ENCODE assay signal across 11 cellular contexts in the genomic region with DNA sequence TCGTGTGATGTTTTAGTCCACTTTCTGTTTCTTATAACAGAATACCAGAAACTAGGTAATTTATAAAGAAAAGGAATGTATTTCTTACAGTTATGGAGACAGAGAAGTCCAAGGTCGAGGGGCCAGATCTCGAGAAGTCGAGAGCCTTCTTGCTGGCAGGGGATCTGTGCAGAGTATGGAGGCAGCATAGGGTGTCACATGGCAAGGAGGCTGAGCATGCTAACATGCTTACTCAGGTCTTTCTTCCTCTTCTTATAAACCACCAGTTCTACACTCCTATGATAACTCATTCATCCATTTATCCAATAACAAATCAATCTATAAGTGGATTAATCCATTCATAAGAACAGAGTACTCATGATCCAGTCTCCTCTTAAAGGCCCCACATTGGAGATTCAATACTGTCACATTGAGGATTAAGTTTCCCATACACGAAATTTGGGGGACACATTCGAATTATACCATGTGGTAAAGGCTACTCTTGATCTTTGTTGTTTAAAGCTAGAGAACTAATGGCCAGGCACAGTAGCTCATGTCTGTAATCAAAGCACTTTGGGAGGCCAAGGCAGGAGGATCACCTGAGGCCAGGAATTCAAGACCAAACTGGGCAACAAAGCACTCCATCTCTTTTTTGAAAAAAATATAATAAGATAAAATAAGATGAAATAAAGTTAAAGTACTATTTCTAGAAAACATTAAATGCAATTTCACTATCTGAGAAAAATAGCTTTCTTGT. TPM values are rescaled to one million over a fixed set of nuclear protein-coding genes. Genes with fewer than 3 reads are reported as not detected.
DNase-seq lines count a peak whose midpoint lies in the region; ATAC-seq and TF ChIP-seq lines count a peak whose summit lies in the region.
"Had no signal": no experiment of that assay in that cellular context is flagged by ENCODE, and none has a peak within 500 bp of the region (broad histone marks: within the 10 kb centered on the region; RNA-seq: fewer than 3 reads in every experiment).

No MANE protein-coding gene starts in this region.

- H3K9me3 Mint-ChIP-seq in nephron, result peaks cover 19% of the 10 kb centered on the region

- no peak overlapping the region for H3K27ac Mint-ChIP-seq in nephron

- H3K4me2 ChIP-seq in MM.1S (ENCODE audit: low read depth, low read length), result peak overlapping the region; percentile 80

- no peaks in the 10 kb centered on the region for H3K27me3 Mint-ChIP-seq in nephron (ENCODE audit: low read depth)

- DNase-seq in EH (ENCODE audit: low read depth) (peak; percentile 25), MM.1S (peak; percentile 27), ascending aorta (ENCODE audit: low spot score in 2 of 2) (no peak), NCI-H128 (lab: John Stamatoyannopoulos, UW; ENCODE audit: unreplicated experiment) (no peak)
- no peak for DNase-seq in effector CD4-positive, alpha-beta T cell
- DNase-seq: activated CD4-positive, alpha-beta T cell treated with anti-CD3 and anti-CD28 coated beads, Interleukin-2, amount 50 U/mL, for 1 hour; tibial artery had no signal

- H3K36me3 ChIP-seq in MM.1S (replicated peaks; ENCODE audit: insufficient read depth, low read length) (no peaks in the 10 kb centered on the region), ascending aorta (peaks cover 0 to 7% of the 10 kb centered on the region in 2 donors)

- H3K9me3 ChIP-seq in MM.1S (replicated peaks; ENCODE audit: insufficient read depth, low read length) (no peaks in the 10 kb centered on the region), ascending aorta (peaks cover 0 to 4% of the 10 kb centered on the region in 2 donors)
- H3K9me3 ChIP-seq: tibial artery had no signal

- no peaks in the 10 kb centered on the region for H3K9me2 ChIP-seq in MM.1S (replicated peaks; ENCODE audit: insufficient read depth, low read length)

- no peak overlapping the region for H3K27ac ChIP-seq in MM.1S (ENCODE audit: low read length)
- H3K27ac ChIP-seq in ascending aorta, result no peak overlapping the region
- H3K27ac ChIP-seq: tibial artery had no signal

- H3K4me3 Mint-ChIP-seq in nephron, result peak overlapping the region; percentile 93 to 100 (median 97)

- H3K4me1 ChIP-seq in MM.1S (ENCODE audit: low read length) (peaks cover 24% of the 10 kb centered on the region), ascending aorta (peaks cover 0 to 14% of the 10 kb centered on the region in 2 donors)

- peaks cover 26% of the 10 kb centered on the region for H3K4me1 Mint-ChIP-seq in nephron

- no peaks in the 10 kb centered on the region for H4K20me1 ChIP-seq in MM.1S (ENCODE audit: insufficient read depth, low read length)

- intact Hi-C loops in ascending aorta (cut with DNase I), result loop anchor here (5.0 to 10.0 kb wide), 2 partner anchors 53 to 1295 kb away; partner anchors contain the start of gene ASF1A

- peak overlapping the region; percentile 14; the same call in 1 of the 2 replicates for H3K9ac ChIP-seq in MM.1S (ENCODE audit: low read length)

- H3K36me3 Mint-ChIP-seq in nephron (ENCODE audit: low read depth), result peaks cover 16% of the 10 kb centered on the region

- H3K27me3 ChIP-seq in MM.1S (replicated peaks; ENCODE audit: insufficient read depth, low read length), result no peaks in the 10 kb centered on the region
- H3K27me3 ChIP-seq in ascending aorta, result no peaks in the 10 kb centered on the region
- H3K27me3 ChIP-seq: tibial artery had no signal

- H2AFZ ChIP-seq in MM.1S (ENCODE audit: low read length), result no peak overlapping the region

- H3F3A ChIP-seq in MM.1S (ENCODE audit: insufficient read depth, low read length), result peaks cover 4% of the 10 kb centered on the region; the same call in 1 of the 2 replicates

- TF ChIP-seq CTCF in MM.1S (IDR thresholded peaks at IDR 0.05; ENCODE audit: low read length) (no peak), ascending aorta (IDR thresholded peaks at IDR 0.05) (no peak), nephron (IDR thresholded peaks at IDR 0.05; ENCODE audit: unreplicated experiment in 3 of 3) (no peak)

- H3K4me3 ChIP-seq in MM.1S (ENCODE audit: low read length) (peak overlapping the region; percentile 96), ascending aorta (peak overlapping the region; percentile 28 to 93)
- H3K4me3 ChIP-seq: lung had no signal

- ATAC-seq in GM21723 (IDR thresholded peaks at IDR 0.05; ENCODE audit: unreplicated experiment) (no peak), GM18867 (IDR thresholded peaks at IDR 0.05; ENCODE audit: unreplicated experiment) (no peak)

- peaks cover 62% of the 10 kb centered on the region for H3K79me2 ChIP-seq in MM.1S (ENCODE audit: low read length)

RNA-seq across cellular contexts. Expression of gene GOPC, which starts 2.1 kb away (rescaled TPM):
- 12.5 TPM for total RNA-seq in ascending aorta

Comparison
In these comparisons a context has a peak if more than half of its experiments do, and no peak if none do; other contexts are left out.
1. DNase-seq: peak in EH (single experiment) and MM.1S (single experiment); none in ascending aorta (0 of 2), effector CD4-positive, alpha-beta T cell (single experiment) and NCI-H128 (single experiment).